ENCODE assay signal across 9 cellular contexts in genomic region chr15:68797589-68798377, GRCh38. TPM values are rescaled to one million over a fixed set of nuclear protein-coding genes. Genes with fewer than 3 reads are reported as not detected.
DNase-seq lines count a peak whose midpoint lies in the region; ATAC-seq, FAIRE-seq and TF ChIP-seq lines count a peak whose summit lies in the region.
"Had no signal": no experiment of that assay in that cellular context is flagged by ENCODE, and none has a peak within 500 bp of the region (broad histone marks: within the 10 kb centered on the region; RNA-seq: fewer than 3 reads in every experiment).

No MANE protein-coding gene starts in this region.

- H3K27ac Mint-ChIP-seq in HFFc6 (peak overlapping the region; percentile 9; the same call in 1 of the 2 replicates), activated B cell treated with CpG ODN at 0.5 μM for 24 hours (peak overlapping the region; percentile 76)

- H3K27me3 ChIP-seq in heart right ventricle = no peaks in the 10 kb centered on the region
- H3K27me3 ChIP-seq in gastrocnemius medialis = no peaks in the 10 kb centered on the region
- H3K27me3 ChIP-seq in esophagus squamous epithelium = no peaks in the 10 kb centered on the region

- FAIRE-seq in GM19239 (lab: Jason Lieb, UNC) = no peak

- H3K27me3 Mint-ChIP-seq in HFFc6 (ENCODE audit: insufficient read depth) (no peaks in the 10 kb centered on the region), activated B cell treated with CpG ODN at 0.5 μM for 24 hours (no peaks in the 10 kb centered on the region)

- H3K4me1 ChIP-seq in heart right ventricle (peaks cover 41 to 98% (median 92%) of the 10 kb centered on the region in 9 donors), gastrocnemius medialis (peaks cover 63 to 67% of the 10 kb centered on the region in 2 donors), esophagus squamous epithelium (peaks cover 33 to 90% (median 59%) of the 10 kb centered on the region in 3 donors)

- CTCF ChIA-PET in activated B cell treated with CpG ODN at 0.5 μM for 24 hours (lab: Charles Lee) = interaction anchor here (1.3 kb wide), 1 partner anchor 31 kb away, joined by 3 read pairs; no protein-coding TSS in a partner anchor

- H3K27ac ChIP-seq in heart right ventricle (peak overlapping the region in 8 of 10 donors; percentile 25 to 91 (median 52)), gastrocnemius medialis (peak overlapping the region in 3 of 4 donors; percentile 30 to 93 (median 43)), esophagus squamous epithelium (peak overlapping the region in 2 of 4 donors; percentile 7 to 10)

- H3K9me3 Mint-ChIP-seq in HFFc6 (no peaks in the 10 kb centered on the region), activated B cell treated with CpG ODN at 0.5 μM for 24 hours (no peaks in the 10 kb centered on the region)

- 16 to 23% methylated on average over 7 of the region's 7 CpGs for WGBS in heart right ventricle, 2 donors
- WGBS in esophagus squamous epithelium, 2 donors = 82 to 91% methylated on average over 6 to 7 of the region's 7 CpGs

- ATAC-seq in activated B cell treated with CpG ODN at 0.5 μM for 24 hours (ENCODE audit: low read depth) (no peak), heart right ventricle (peak in 7 of 8 donors; percentile 12 to 53 (median 27)), gastrocnemius medialis (no peak), GM21737 (IDR thresholded peaks at IDR 0.05; ENCODE audit: unreplicated experiment) (no peak)

- H3K4me3 Mint-ChIP-seq in HFFc6 = no peak overlapping the region
- H3K4me3 Mint-ChIP-seq in activated B cell treated with CpG ODN at 0.5 μM for 24 hours = no peak overlapping the region

- no peaks in the 10 kb centered on the region for H3K9me3 ChIP-seq in heart right ventricle
- H3K9me3 ChIP-seq in gastrocnemius medialis = no peaks in the 10 kb centered on the region
- H3K9me3 ChIP-seq in esophagus squamous epithelium = no peaks in the 10 kb centered on the region

- POLR2A ChIA-PET in activated B cell treated with CpG ODN at 0.5 μM for 24 hours (lab: Charles Lee) = interaction anchor here (1.2 to 2.0 kb wide), 2 partner anchors 19 to 21 kb away, joined by 4 to 10 read pairs; no protein-coding TSS in a partner anchor

- H3K36me3 Mint-ChIP-seq in HFFc6 (ENCODE audit: low read depth) = peaks cover 7% of the 10 kb centered on the region; the same call in 1 of the 2 replicates
- H3K36me3 Mint-ChIP-seq in activated B cell treated with CpG ODN at 0.5 μM for 24 hours (ENCODE audit: low read depth) = peaks cover 28% of the 10 kb centered on the region

- DNase-seq in HFFc6 (no peak), activated B cell treated with CpG ODN at 0.5 μM for 24 hours (no peak), heart right ventricle (peak; percentile 27 to 52), gastrocnemius medialis (no peak), GM19239 (ENCODE audit: insufficient read length, low spot score) (no peak), esophagus squamous epithelium (lab: John Stamatoyannopoulos, UW) (no peak), DMS53 treated with DMSO at 0.1 percent for 48 hours (lab: John Stamatoyannopoulos, UW; ENCODE audit: unreplicated experiment) (no peak)
- DNase-seq: T1000 had no signal

- in situ Hi-C loops in gastrocnemius medialis (cut with MboI; ENCODE audit: low sequenced_read_pairs in 4 of 4) = no loop called here

- H3K4me3 ChIP-seq in heart right ventricle (peak overlapping the region in 1 of 10 donors; percentile 4), gastrocnemius medialis (no peak overlapping the region), esophagus squamous epithelium (no peak overlapping the region)

- H3K36me3 ChIP-seq in heart right ventricle (no peaks in the 10 kb centered on the region), gastrocnemius medialis (no peaks in the 10 kb centered on the region), esophagus squamous epithelium (no peaks in the 10 kb centered on the region)

- H3K4me1 Mint-ChIP-seq in HFFc6 (ENCODE audit: low read depth) (peaks cover 76% of the 10 kb centered on the region), activated B cell treated with CpG ODN at 0.5 μM for 24 hours (peaks cover 89% of the 10 kb centered on the region)

- intact Hi-C loops in activated B cell treated with CpG ODN at 0.5 μM for 24 hours (cut with micrococcal nuclease) = no loop called here
- intact Hi-C loops in heart right ventricle (cut with DNase I) = loop anchor here in 1 of 10 donors (2.0 kb wide), 1 partner anchor 15 kb away; no protein-coding TSS in a partner anchor
- intact Hi-C loops in gastrocnemius medialis (cut with DNase I; ENCODE audit: low total_unique reads) = no loop called here
- intact Hi-C loops in esophagus squamous epithelium (cut with DNase I) = no loop called here

- TF ChIP-seq CTCF in HFFc6 (IDR thresholded peaks at IDR 0.05) (no peak), activated B cell treated with CpG ODN at 0.5 μM for 24 hours (IDR thresholded peaks at IDR 0.05) (no peak), heart right ventricle (IDR thresholded peaks at IDR 0.05) (no peak), gastrocnemius medialis (IDR thresholded peaks at IDR 0.05 in 4 of 5, conservative IDR thresholded peaks at IDR 0.05 in 1 of 5) (no peak), esophagus squamous epithelium (IDR thresholded peaks at IDR 0.05) (no peak)

- TF ChIP-seq POLR2A in gastrocnemius medialis (IDR thresholded peaks at IDR 0.05) = no peak
- no peak for TF ChIP-seq POLR2A in esophagus squamous epithelium (IDR thresholded peaks at IDR 0.05)

RNA-seq across cellular contexts. Expression of gene ANP32A, which starts 22.9 kb away (rescaled TPM):
- total RNA-seq in HFFc6 (2021; fragmentation: NEBNext Ultra II Directional; extraction: Animal tissue kit (Norgen Biotek cat#: 25700)) = 100 to 1,000 TPM in 5 of 6 experiments, 10 to 100 TPM in 1; 95.7 to 130 (median 118) TPM
- 199 and 218 TPM in 2 replicates for total RNA-seq in activated B cell treated with CpG ODN at 0.5 μM for 24 hours
- total RNA-seq in heart right ventricle = 100 to 1,000 TPM; 122 to 201 (median 152) TPM
- 100 to 1,000 TPM in 1 of 2 donors, 10 to 100 TPM in 1; 87.3 to 141 TPM for polyA plus RNA-seq in heart right ventricle
- 10 to 100 TPM; 27.1 to 55.8 (median 50.6) TPM for total RNA-seq in gastrocnemius medialis
- total RNA-seq in esophagus squamous epithelium = 10 to 100 TPM; 40.1 to 71.5 (median 43.8) TPM

Comparison
In these comparisons a context has a peak if more than half of its experiments do, and no peak if none do; other contexts are left out.
1. DNase-seq: peak in heart right ventricle (2 of 2); none in HFFc6 (single experiment), activated B cell treated with CpG ODN at 0.5 μM for 24 hours (single experiment), gastrocnemius medialis (0 of 2), GM19239 (single experiment), esophagus squamous epithelium (single experiment) and DMS53 treated with DMSO at 0.1 percent for 48 hours (single experiment).
2. ATAC-seq: peak in heart right ventricle (7 of 8); none in activated B cell treated with CpG ODN at 0.5 μM for 24 hours (single experiment), gastrocnemius medialis (0 of 2) and GM21737 (single experiment).